14 cellular contexts compared by ENCODE assay signal in genomic region chr11:43907028-43907966, GRCh38. TPM values are rescaled to one million over a fixed set of nuclear protein-coding genes. Genes with fewer than 3 reads are reported as not detected.
DNase-seq lines count a peak whose midpoint lies in the region; ATAC-seq, FAIRE-seq and TF ChIP-seq lines count a peak whose summit lies in the region.
"Had no signal": no experiment of that assay in that cellular context is flagged by ENCODE, and none has a peak within 500 bp of the region (broad histone marks: within the 10 kb centered on the region; RNA-seq: fewer than 3 reads in every experiment).

No MANE protein-coding gene starts in this region.

- no peaks in the 10 kb centered on the region for H3K9me3 Mint-ChIP-seq in CD8-positive, alpha-beta T cell
- H3K9me3 Mint-ChIP-seq: activated naive CD4-positive, alpha-beta T cell treated with anti-CD3 and anti-CD28 coated beads, Interleukin-2, amount 10 ng/mL, durations not matched to agents 7 days and 5 days had no signal

- H3K79me2 ChIP-seq in endothelial cell of umbilical vein (ENCODE audit: control insufficient read depth, insufficient read depth, low read length): no peaks in the 10 kb centered on the region

- TF ChIP-seq POLR2A in endothelial cell of umbilical vein (IDR thresholded peaks at IDR 0.05; ENCODE audit: low read depth, low read length): no peak

- in situ Hi-C loops in KBM-7 (cut with MboI; ENCODE audit: low pct_unique_long_range_greater_than_20kb, low sequenced_read_pairs): no loop called here

- H3K4me3 Mint-ChIP-seq in CD8-positive, alpha-beta T cell: no peak overlapping the region
- H3K4me3 Mint-ChIP-seq: activated naive CD4-positive, alpha-beta T cell treated with anti-CD3 and anti-CD28 coated beads, Interleukin-2, amount 10 ng/mL, durations not matched to agents 7 days and 5 days had no signal

- H3K36me3 Mint-ChIP-seq in CD8-positive, alpha-beta T cell: peaks cover 87% of the 10 kb centered on the region

- TF ChIP-seq CTCF in CD8-positive, alpha-beta T cell (IDR thresholded peaks at IDR 0.05): no peak
- TF ChIP-seq CTCF in endothelial cell of umbilical vein (IDR thresholded peaks at IDR 0.05; ENCODE audit: extremely low read depth in 1 of 2, insufficient read depth in 1 of 2, low read depth in 1 of 2, low read length in 2 of 2) (no peak), A673 (conservative IDR thresholded peaks at IDR 0.05; ENCODE audit: low read depth, low read length) (no peak), colonic mucosa (IDR thresholded peaks at IDR 0.05) (no peak)

- no peak for DNase-seq in CD8-positive, alpha-beta T cell
- DNase-seq in GM19239 (ENCODE audit: insufficient read length, low spot score) (no peak), endothelial cell of umbilical vein (ENCODE audit: low read depth, low spot score) (no peak), KBM-7 (no peak), A673 (ENCODE audit: low spot score) (no peak), colonic mucosa (no peak)
- DNase-seq: activated naive CD4-positive, alpha-beta T cell treated with anti-CD3 and anti-CD28 coated beads, Interleukin-2, amount 10 ng/mL, durations not matched to agents 7 days and 5 days; GOT3; heart left ventricle; MG63; psoas muscle had no signal

- no peaks in the 10 kb centered on the region for H3K27me3 Mint-ChIP-seq in CD8-positive, alpha-beta T cell (ENCODE audit: low read depth)
- H3K27me3 Mint-ChIP-seq: activated naive CD4-positive, alpha-beta T cell treated with anti-CD3 and anti-CD28 coated beads, Interleukin-2, amount 10 ng/mL, durations not matched to agents 7 days and 5 days had no signal

- peaks cover 31% of the 10 kb centered on the region for H3K36me3 ChIP-seq in CD8-positive, alpha-beta T cell (ENCODE audit: insufficient read depth, low read length)
- no peaks in the 10 kb centered on the region for H3K36me3 ChIP-seq in endothelial cell of umbilical vein (ENCODE audit: control insufficient read depth in 2 of 2, extremely low read depth in 1 of 2, insufficient read depth in 2 of 2, low read length in 2 of 2)
- H3K36me3 ChIP-seq in A673 (ENCODE audit: insufficient read depth, low read length, poor library complexity, severe bottlenecking): peaks cover 18% of the 10 kb centered on the region
- H3K36me3 ChIP-seq in colonic mucosa: no peaks in the 10 kb centered on the region

- H3K27me3 ChIP-seq in CD8-positive, alpha-beta T cell (ENCODE audit: insufficient read depth, low read length): no peaks in the 10 kb centered on the region
- H3K27me3 ChIP-seq in endothelial cell of umbilical vein (ENCODE audit: control insufficient read depth in 2 of 2, insufficient read depth in 2 of 2, low read length in 2 of 2) (no peaks in the 10 kb centered on the region), A673 (replicated peaks; ENCODE audit: insufficient read depth, low read depth, low read length, poor library complexity) (no peaks in the 10 kb centered on the region), colonic mucosa (no peaks in the 10 kb centered on the region)
- H3K27me3 ChIP-seq: cardiac muscle cell, heart left ventricle, MG63 had no signal

- no peak overlapping the region for H3K4me3 ChIP-seq in CD8-positive, alpha-beta T cell (ENCODE audit: low read depth, low read length)
- H3K4me3 ChIP-seq in endothelial cell of umbilical vein (replicated peaks in 1 of 3; ENCODE audit: insufficient read depth in 1 of 3, low read depth in 1 of 3, low read length in 3 of 3) (no peak overlapping the region), A673 (ENCODE audit: low read depth, low read length, poor library complexity, severe bottlenecking) (no peak overlapping the region), colonic mucosa (no peak overlapping the region)
- H3K4me3 ChIP-seq: cardiac muscle cell, heart left ventricle, MG63, psoas muscle had no signal

- CTCF ChIA-PET in CD8-positive, alpha-beta T cell (lab: Charles Lee): interaction anchor here (0.7 to 0.9 kb wide), 2 partner anchors 34 to 35 kb away, joined by 3 read pairs; partner anchors contain the start of gene C11orf96
- CTCF ChIA-PET in endothelial cell of umbilical vein (lab: Charles Lee): interaction anchor here (2.6 to 4.4 kb wide), 4 partner anchors 12 to 36 kb away, joined by 12 to 42 read pairs (median 20); partner anchors contain the start of gene C11orf96
- CTCF ChIA-PET in A673 (lab: Charles Lee): no interaction called here

- intact Hi-C loops in CD8-positive, alpha-beta T cell (cut with DNase I, micrococcal nuclease): no loop called here
- intact Hi-C loops in endothelial cell of umbilical vein (cut with micrococcal nuclease) (no loop called here), A673 (cut with micrococcal nuclease; ENCODE audit: unreplicated experiment) (no loop called here), colonic mucosa (cut with DNase I) (no loop called here)

- no peaks in the 10 kb centered on the region for H3K9me3 ChIP-seq in CD8-positive, alpha-beta T cell (ENCODE audit: low read length)
- H3K9me3 ChIP-seq in endothelial cell of umbilical vein (replicated peaks; ENCODE audit: control insufficient read depth, insufficient read depth, low read length): no peaks in the 10 kb centered on the region
- H3K9me3 ChIP-seq in A673 (ENCODE audit: low read depth, low read length, poor library complexity, severe bottlenecking): no peaks in the 10 kb centered on the region
- H3K9me3 ChIP-seq in colonic mucosa: no peaks in the 10 kb centered on the region
- H3K9me3 ChIP-seq: heart left ventricle, MG63, psoas muscle had no signal

- H3K9ac ChIP-seq in endothelial cell of umbilical vein (replicated peaks; ENCODE audit: extremely low read depth, insufficient read depth, low read length): no peak overlapping the region
- no peak overlapping the region for H3K9ac ChIP-seq in colonic mucosa (ENCODE audit: low read depth in 2 of 2, low read length in 2 of 2)

- dilution Hi-C loops in endothelial cell of umbilical vein (cut with MboI; ENCODE audit: extremely low pct_ligation_motif_present, low sequenced_read_pairs): no loop called here

- H3K4me2 ChIP-seq in endothelial cell of umbilical vein (ENCODE audit: insufficient read depth, low read length): no peak overlapping the region

- H3K9me1 ChIP-seq in endothelial cell of umbilical vein (replicated peaks; ENCODE audit: control insufficient read depth, extremely low read depth, insufficient read depth, low read length): no peaks in the 10 kb centered on the region

- no peaks in the 10 kb centered on the region for H3K4me1 ChIP-seq in CD8-positive, alpha-beta T cell (ENCODE audit: insufficient read depth, low read length)
- H3K4me1 ChIP-seq in endothelial cell of umbilical vein (ENCODE audit: control insufficient read depth, extremely low read depth, insufficient read depth, low read length) (peaks cover 16% of the 10 kb centered on the region), A673 (ENCODE audit: insufficient read depth, low read length, poor library complexity, severe bottlenecking) (no peaks in the 10 kb centered on the region), colonic mucosa (no peaks in the 10 kb centered on the region)

- H2AFZ ChIP-seq in endothelial cell of umbilical vein (ENCODE audit: low read depth, low read length): no peak overlapping the region

- H3K4me1 Mint-ChIP-seq in CD8-positive, alpha-beta T cell (ENCODE audit: low read depth): peaks cover 14% of the 10 kb centered on the region

- peak overlapping the region; percentile 60 for H3K27ac Mint-ChIP-seq in CD8-positive, alpha-beta T cell
- H3K27ac Mint-ChIP-seq: activated naive CD4-positive, alpha-beta T cell treated with anti-CD3 and anti-CD28 coated beads, Interleukin-2, amount 10 ng/mL, durations not matched to agents 7 days and 5 days had no signal

- H3K27ac ChIP-seq in CD8-positive, alpha-beta T cell (ENCODE audit: low read depth, low read length): no peak overlapping the region
- no peak overlapping the region for H3K27ac ChIP-seq in endothelial cell of umbilical vein (ENCODE audit: insufficient read depth, low read depth, low read length)
- no peak overlapping the region for H3K27ac ChIP-seq in A673 (ENCODE audit: low read depth, low read length, poor library complexity, severe bottlenecking)
- no peak overlapping the region for H3K27ac ChIP-seq in colonic mucosa
- H3K27ac ChIP-seq: cardiac muscle cell had no signal

- no peak for ATAC-seq in CD8-positive, alpha-beta T cell
- ATAC-seq in HG03432 (IDR thresholded peaks at IDR 0.05; ENCODE audit: unreplicated experiment) (peak; percentile 74), HG03039 (IDR thresholded peaks at IDR 0.05; ENCODE audit: unreplicated experiment) (no peak)
- ATAC-seq: heart left ventricle, psoas muscle had no signal

- POLR2A ChIA-PET in CD8-positive, alpha-beta T cell (lab: Charles Lee): no interaction called here
- POLR2A ChIA-PET in endothelial cell of umbilical vein (lab: Charles Lee) (no interaction called here), A673 (lab: Charles Lee; ENCODE audit: low non-redundant PET) (no interaction called here)

- FAIRE-seq in GM19239 (lab: Jason Lieb, UNC) (peak; percentile 74), endothelial cell of umbilical vein (lab: Jason Lieb, UNC) (peak; percentile 50)

- BruUV-seq in endothelial cell of umbilical vein (replicated peaks; lab: Mats Ljungman, UMichigan): no TSS peak
- no TSS peak for BruUV-seq in A673 (replicated peaks; lab: Mats Ljungman, UMichigan)

- H4K20me1 ChIP-seq in endothelial cell of umbilical vein (replicated peaks; ENCODE audit: control insufficient read depth, extremely low read depth, insufficient read depth, low read length): no peaks in the 10 kb centered on the region

RNA-seq across cellular contexts. Expression of gene ALKBH3, which starts 26.7 kb away (rescaled TPM):
- 10 to 100 TPM; 14.5 to 19.4 TPM for total RNA-seq in CD8-positive, alpha-beta T cell
- total RNA-seq in endothelial cell of umbilical vein (32.3 and 34.7 TPM in 2 replicates), A673 (2021) (94.4 and 96.6 TPM in 2 replicates), colonic mucosa (10 to 100 TPM; 22.5 to 26.9 TPM)
- polyA plus RNA-seq in endothelial cell of umbilical vein: 23.0 and 28.0 TPM in 2 replicates
- 32.3 and 34.3 TPM in 2 replicates for polyA plus RNA-seq in endothelial cell of umbilical vein (2011; cell fraction: cytosol; rRNA removed)
- 30.4 and 31.7 TPM in 2 replicates for polyA plus RNA-seq in endothelial cell of umbilical vein (2011; cell fraction: nucleus; rRNA removed)
- polyA plus RNA-seq in endothelial cell of umbilical vein (2012): 27.8 and 34.4 TPM in 2 replicates
- polyA minus RNA-seq in endothelial cell of umbilical vein: 17.7 and 22.7 TPM in 2 replicates
- polyA minus RNA-seq in endothelial cell of umbilical vein (2011; cell fraction: cytosol; rRNA and poly(A)+ RNA removed): 2.2 TPM
- 11.3 and 14.6 TPM in 2 replicates for polyA minus RNA-seq in endothelial cell of umbilical vein (2011; cell fraction: nucleus; rRNA and poly(A)+ RNA removed)

RNA-seq across cellular contexts. Expression of gene C11orf96, which starts 35.1 kb away (rescaled TPM):
- total RNA-seq in CD8-positive, alpha-beta T cell: under 1 TPM; 0.60 to 0.86 TPM
- total RNA-seq in endothelial cell of umbilical vein: 2.4 and 3.8 TPM in 2 replicates
- 7.5 and 8.8 TPM in 2 replicates for polyA plus RNA-seq in endothelial cell of umbilical vein
- 4.8 and 8.3 TPM in 2 replicates for polyA plus RNA-seq in endothelial cell of umbilical vein (2011; cell fraction: cytosol; rRNA removed)
- 5.8 and 6.9 TPM in 2 replicates for polyA plus RNA-seq in endothelial cell of umbilical vein (2011; cell fraction: nucleus; rRNA removed)
- polyA plus RNA-seq in endothelial cell of umbilical vein (2012): 7.9 and 12.5 TPM in 2 replicates
- 0.70 and 1.3 TPM in 2 replicates for polyA minus RNA-seq in endothelial cell of umbilical vein
- not detected for polyA minus RNA-seq in endothelial cell of umbilical vein (2011; cell fraction: cytosol; rRNA and poly(A)+ RNA removed)
- 1.9 and 4.9 TPM in 2 replicates for polyA minus RNA-seq in endothelial cell of umbilical vein (2011; cell fraction: nucleus; rRNA and poly(A)+ RNA removed)
- 1.1 and 1.5 TPM in 2 replicates for total RNA-seq in A673 (2021)
- 10 to 100 TPM in 1 of 2 donors, 1 to 10 TPM in 1; 9.3 to 26.7 TPM for total RNA-seq in colonic mucosa
